8 cellular contexts compared by ENCODE assay signal in the genomic region with DNA sequence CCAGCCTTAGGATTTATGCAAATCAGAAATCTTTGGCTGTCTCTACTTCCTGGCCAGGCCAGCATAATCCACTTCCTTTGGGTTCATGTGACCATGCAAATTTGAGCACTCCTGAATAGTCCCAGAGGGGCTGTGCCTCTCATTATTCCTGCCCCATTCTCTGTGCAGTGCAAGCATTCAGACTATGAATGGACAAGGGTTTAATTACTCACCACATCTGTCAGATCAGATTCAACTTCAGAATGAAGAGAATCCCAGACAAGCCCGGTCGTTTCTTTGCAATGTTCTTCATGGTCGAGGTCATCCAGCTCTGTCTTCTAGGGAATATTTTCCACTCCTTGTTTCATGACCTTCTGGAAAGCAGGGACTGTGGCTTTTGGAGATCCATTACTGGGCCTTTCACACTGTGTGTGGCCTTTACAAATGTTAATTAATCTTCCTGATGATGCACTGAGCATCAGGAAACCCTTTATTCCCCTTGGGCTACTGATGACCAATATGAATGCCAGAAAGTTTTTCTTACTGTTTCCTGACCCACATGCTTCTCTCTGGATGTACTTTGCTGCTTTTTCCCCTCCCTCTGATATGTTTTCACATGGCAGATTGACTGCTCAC.
DNase-seq lines count a peak whose midpoint lies in the region; TF ChIP-seq lines count a peak whose summit lies in the region.

No MANE protein-coding gene starts in this region.

- CTCF ChIA-PET in activated CD4-positive, alpha-beta memory T cell treated with anti-CD3 and anti-CD28 coated beads for 36 hours (lab: Charles Lee), result no interaction called here

- peaks cover 4% of the 10 kb centered on the region for H3K36me3 Mint-ChIP-seq in activated CD4-positive, alpha-beta memory T cell treated with anti-CD3 and anti-CD28 coated beads for 36 hours

- no peak overlapping the region for H3K4me3 ChIP-seq in HUES64 (ENCODE audit: low read length)
- no peak overlapping the region for H3K4me3 ChIP-seq in cardiac fibroblast (replicated peaks in 1 of 2; ENCODE audit: low read depth in 2 of 2, low read length in 2 of 2)
- no peak overlapping the region for H3K4me3 ChIP-seq in testis

- DNase-seq in G401 (ENCODE audit: low spot score) (peak; percentile 14), cardiac fibroblast (ENCODE audit: low read depth in 2 of 2) (peak; percentile 35 to 61), myocyte (ENCODE audit: low read depth) (peak; percentile 28), testis (no peak), NCI-H345 treated with DMSO at 0.1 percent for 48 hours (lab: John Stamatoyannopoulos, UW; ENCODE audit: unreplicated experiment) (no peak), GOT3 (lab: John Stamatoyannopoulos, UW) (no peak)
- no peak for DNase-seq in activated CD4-positive, alpha-beta memory T cell treated with anti-CD3 and anti-CD28 coated beads for 36 hours

- H3K9me3 ChIP-seq in HUES64 (ENCODE audit: insufficient read depth, low read depth, low read length) (no peaks in the 10 kb centered on the region), testis (no peaks in the 10 kb centered on the region)

- no peak overlapping the region for H3K27ac Mint-ChIP-seq in activated CD4-positive, alpha-beta memory T cell treated with anti-CD3 and anti-CD28 coated beads for 36 hours

- H3K4me1 ChIP-seq in HUES64 (ENCODE audit: insufficient read depth, low read length) (peaks cover 39% of the 10 kb centered on the region), testis (no peaks in the 10 kb centered on the region)

- H3K27ac ChIP-seq in HUES64 (ENCODE audit: low read depth, low read length), result peak overlapping the region; percentile 80
- H3K27ac ChIP-seq in testis, result no peak overlapping the region

- WGBS in HUES64, result 30% methylated on average over 3 of the region's 3 CpGs
- WGBS in testis, 2 donors, result 48% methylated on average over 3 of the region's 3 CpGs

- no peaks in the 10 kb centered on the region for H3K9me3 Mint-ChIP-seq in activated CD4-positive, alpha-beta memory T cell treated with anti-CD3 and anti-CD28 coated beads for 36 hours

- H3K4me1 Mint-ChIP-seq in activated CD4-positive, alpha-beta memory T cell treated with anti-CD3 and anti-CD28 coated beads for 36 hours (ENCODE audit: low read depth), result no peaks in the 10 kb centered on the region

- H3K27me3 ChIP-seq in HUES64 (ENCODE audit: insufficient read depth, low read length) (no peaks in the 10 kb centered on the region), testis (no peaks in the 10 kb centered on the region)

- POLR2A ChIA-PET in activated CD4-positive, alpha-beta memory T cell treated with anti-CD3 and anti-CD28 coated beads for 36 hours (lab: Charles Lee), result no interaction called here

- in situ Hi-C loops in G401 (cut with HindIII; ENCODE audit: low sequenced_read_pairs), result no loop called here

- no peaks in the 10 kb centered on the region for H3K27me3 Mint-ChIP-seq in activated CD4-positive, alpha-beta memory T cell treated with anti-CD3 and anti-CD28 coated beads for 36 hours

- H3K36me3 ChIP-seq in HUES64 (ENCODE audit: insufficient read depth, low read length), result no peaks in the 10 kb centered on the region
- H3K36me3 ChIP-seq in testis (ENCODE audit: low read depth, missing control alignments), result no peaks in the 10 kb centered on the region

- no peak overlapping the region for H3K4me3 Mint-ChIP-seq in activated CD4-positive, alpha-beta memory T cell treated with anti-CD3 and anti-CD28 coated beads for 36 hours

- no peak overlapping the region for H3K9ac ChIP-seq in HUES64 (ENCODE audit: low read depth, low read length)

- TF ChIP-seq POLR2A in testis (IDR thresholded peaks at IDR 0.05), result no peak

- intact Hi-C loops in testis (cut with DNase I; ENCODE audit: low total_unique reads), result no loop called here
- intact Hi-C loops in activated CD4-positive, alpha-beta memory T cell treated with anti-CD3 and anti-CD28 coated beads for 36 hours (cut with micrococcal nuclease), result no loop called here

- no peak for TF ChIP-seq CTCF in cardiac fibroblast (IDR thresholded peaks at IDR 0.05; ENCODE audit: low read depth, low read length)
- no peak for TF ChIP-seq CTCF in testis (IDR thresholded peaks at IDR 0.05)

Comparison
In these comparisons a context has a peak if more than half of its experiments do, and no peak if none do; other contexts are left out.
1. DNase-seq: peak in G401 (single experiment), cardiac fibroblast (2 of 2) and myocyte (single experiment); none in testis (single experiment), NCI-H345 treated with DMSO at 0.1 percent for 48 hours (single experiment), activated CD4-positive, alpha-beta memory T cell treated with anti-CD3 and anti-CD28 coated beads for 36 hours (single experiment) and GOT3 (single experiment).